In the genomic region with DNA sequence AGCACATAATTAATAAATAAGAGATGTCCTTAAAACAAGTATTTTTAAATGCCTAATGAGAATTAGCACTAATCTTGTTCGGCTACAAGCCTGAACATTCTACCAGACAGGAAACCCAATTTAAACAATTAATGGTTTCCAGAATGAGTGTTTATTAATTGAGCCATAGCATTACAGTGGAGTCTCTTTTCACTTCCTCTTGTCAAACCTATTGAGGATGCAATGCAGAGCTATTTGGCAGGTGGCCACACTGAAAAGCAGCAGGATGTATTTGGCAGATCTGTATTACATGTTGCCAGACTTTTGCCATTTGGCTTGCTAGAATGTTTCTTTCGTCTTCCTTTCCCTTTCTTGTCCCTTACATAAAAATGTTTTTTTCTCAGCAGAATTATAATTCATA, we compare ENCODE assay signal across 9 cellular contexts.
DNase-seq lines count a peak whose midpoint lies in the region; ATAC-seq and TF ChIP-seq lines count a peak whose summit lies in the region.
"Had no signal": no experiment of that assay in that cellular context is flagged by ENCODE, and none has a peak within 500 bp of the region (broad histone marks: within the 10 kb centered on the region; RNA-seq: fewer than 3 reads in every experiment).

No MANE protein-coding gene starts in this region.

- H3K4me1 ChIP-seq in CD8-positive, alpha-beta memory T cell (ENCODE audit: insufficient read depth, low read length), result no peaks in the 10 kb centered on the region
- peaks cover 15% of the 10 kb centered on the region for H3K4me1 ChIP-seq in osteoblast (ENCODE audit: insufficient read depth, low read length)

- H3K9me3 ChIP-seq in CD8-positive, alpha-beta memory T cell (ENCODE audit: low read length), result no peaks in the 10 kb centered on the region
- no peaks in the 10 kb centered on the region for H3K9me3 ChIP-seq in osteoblast (ENCODE audit: low read depth, low read length)
- H3K9me3 ChIP-seq: heart left ventricle had no signal

- CTCF ChIA-PET in CD8-positive, alpha-beta memory T cell (lab: Charles Lee), result no interaction called here

- H3K4me2 ChIP-seq in osteoblast (ENCODE audit: insufficient read depth, low read length), result no peak overlapping the region

- TF ChIP-seq CTCF in epithelial cell of esophagus (IDR thresholded peaks at IDR 0.05; ENCODE audit: insufficient read depth, low read depth, low read length, missing control alignments), result no peak
- TF ChIP-seq CTCF in osteoblast (IDR thresholded peaks at IDR 0.05; ENCODE audit: extremely low read depth, low read depth, low read length), result no peak

- POLR2A ChIA-PET in CD8-positive, alpha-beta memory T cell (lab: Charles Lee), result no interaction called here

- no peaks in the 10 kb centered on the region for H3K36me3 Mint-ChIP-seq in CD8-positive, alpha-beta memory T cell

- H3K27ac ChIP-seq in CD8-positive, alpha-beta memory T cell (ENCODE audit: low read depth, low read length), result no peak overlapping the region
- no peak overlapping the region for H3K27ac ChIP-seq in osteoblast (ENCODE audit: low read depth, low read length)
- H3K27ac ChIP-seq: heart left ventricle had no signal

- H3K27me3 Mint-ChIP-seq in CD8-positive, alpha-beta memory T cell, result no peaks in the 10 kb centered on the region

- no peaks in the 10 kb centered on the region for H3K4me1 Mint-ChIP-seq in CD8-positive, alpha-beta memory T cell

- H3K36me3 ChIP-seq in CD8-positive, alpha-beta memory T cell (ENCODE audit: insufficient read depth, low read length), result no peaks in the 10 kb centered on the region
- H3K36me3 ChIP-seq in osteoblast (ENCODE audit: insufficient read depth, low read length), result no peaks in the 10 kb centered on the region
- H3K36me3 ChIP-seq: heart left ventricle had no signal

- H3K27ac Mint-ChIP-seq in CD8-positive, alpha-beta memory T cell, result peak overlapping the region in 1 of 8 donors; percentile 64

- no peaks in the 10 kb centered on the region for H3K27me3 ChIP-seq in CD8-positive, alpha-beta memory T cell (ENCODE audit: insufficient read depth, low read length, poor library complexity, severe bottlenecking)
- no peaks in the 10 kb centered on the region for H3K27me3 ChIP-seq in osteoblast (ENCODE audit: insufficient read depth, low read length)
- H3K27me3 ChIP-seq: heart left ventricle had no signal

- H2AFZ ChIP-seq in osteoblast (ENCODE audit: low read length), result no peak overlapping the region

- no peak overlapping the region for H3K4me3 ChIP-seq in epithelial cell of esophagus (ENCODE audit: low read length)
- H3K4me3 ChIP-seq in CD8-positive, alpha-beta memory T cell (ENCODE audit: low read length), result no peak overlapping the region
- H3K4me3 ChIP-seq in osteoblast (ENCODE audit: insufficient read depth, low read length), result no peak overlapping the region
- H3K4me3 ChIP-seq: heart left ventricle had no signal

- no peaks in the 10 kb centered on the region for H3K79me2 ChIP-seq in osteoblast (ENCODE audit: insufficient read depth, low read length)

- H3K4me3 Mint-ChIP-seq in CD8-positive, alpha-beta memory T cell, result no peak overlapping the region

- H3K9me3 Mint-ChIP-seq in CD8-positive, alpha-beta memory T cell, result no peaks in the 10 kb centered on the region

- peak; percentile 77 for ATAC-seq in HG02938 (IDR thresholded peaks at IDR 0.05; ENCODE audit: unreplicated experiment)
- ATAC-seq: heart left ventricle had no signal

- intact Hi-C loops in posterior vena cava (cut with DNase I), result no loop called here

- DNase-seq in SIG-M5 treated with dmso at 0.1 percent for 504 hours (lab: John Stamatoyannopoulos, UW; ENCODE audit: unreplicated experiment), result peak; percentile 15
- DNase-seq in SIG-M5 (lab: John Stamatoyannopoulos, UW), result no peak
- peak; percentile 67 for DNase-seq in NCI-H2029 treated with DMSO at 0.1 percent for 48 hours (lab: John Stamatoyannopoulos, UW)
- peak; percentile 48 for DNase-seq in epithelial cell of esophagus (ENCODE audit: low read depth)
- DNase-seq in CD8-positive, alpha-beta memory T cell, result no peak
- no peak for DNase-seq in posterior vena cava (ENCODE audit: low spot score)
- no peak for DNase-seq in osteoblast (ENCODE audit: insufficient read length, low spot score, missing footprints)

- H4K20me1 ChIP-seq in osteoblast (ENCODE audit: insufficient read depth, low read length), result no peaks in the 10 kb centered on the region

Comparison
In these comparisons a context has a peak if more than half of its experiments do, and no peak if none do; other contexts are left out.
1. DNase-seq: peak in SIG-M5 treated with dmso at 0.1 percent for 504 hours (single experiment), NCI-H2029 treated with DMSO at 0.1 percent for 48 hours (single experiment) and epithelial cell of esophagus (single experiment); none in SIG-M5 (single experiment), CD8-positive, alpha-beta memory T cell (0 of 5), posterior vena cava (single experiment) and osteoblast (single experiment).